1 cellular context compared by ENCODE assay signal in genomic region chr1:27392778-27393635, GRCh38.
TF ChIP-seq lines count a peak whose summit lies in the region.

No MANE protein-coding gene starts in this region.

TF ChIP-seq in HCT116, 20 proteins besides CTCF, POLR2A, EP300 and RAD21:
- TF ChIP-seq ZFX (IDR thresholded peaks at IDR 0.05) (peak; percentile 46; the same call in 1 of the 2 replicates), SRF (IDR thresholded peaks at IDR 0.05; ENCODE audit: low read depth) (no peak)
TF ChIP-seq in HCT116: peak in this region for 1.
